In the genomic region with DNA sequence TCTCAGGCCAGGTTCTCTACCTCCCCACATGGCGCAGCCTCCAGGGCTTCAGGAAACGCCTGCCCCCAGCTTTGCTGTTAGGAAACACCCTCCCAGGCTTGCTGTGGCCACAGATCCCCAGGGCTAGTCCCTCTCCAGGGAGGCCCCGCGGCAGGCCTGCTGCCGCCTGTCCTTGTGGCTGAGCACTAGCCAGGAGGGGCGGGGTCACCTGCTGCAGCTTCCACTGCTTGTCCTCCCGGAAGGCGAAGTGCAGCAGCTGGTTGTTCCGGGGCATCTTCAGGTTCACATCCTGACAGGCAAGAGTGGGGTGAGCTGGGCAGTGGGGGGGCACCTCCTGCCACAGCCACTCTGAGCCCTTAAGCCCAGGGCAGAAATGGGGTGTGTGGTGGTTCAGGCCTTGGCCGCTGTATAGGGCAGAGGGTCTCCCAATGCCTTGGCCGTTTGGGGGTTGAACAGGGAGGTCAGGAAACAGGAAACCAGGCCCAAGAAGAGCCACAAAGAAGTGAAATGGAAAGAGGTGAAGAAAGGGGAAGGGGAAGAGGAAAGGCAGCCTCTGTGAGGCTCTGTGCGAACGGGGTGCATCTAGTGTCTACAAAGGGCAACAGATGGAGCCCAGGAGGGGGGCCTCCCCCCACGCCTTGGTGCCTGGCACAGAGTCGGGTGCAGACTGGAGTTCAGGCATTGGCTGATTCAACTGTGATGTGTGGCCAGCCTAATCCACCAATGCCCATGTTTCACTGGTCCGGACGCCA, we compare ENCODE assay signal across 1 cellular context.
TF ChIP-seq lines count a peak whose summit lies in the region.

No MANE protein-coding gene starts in this region.

TF ChIP-seq in HEK293, 187 proteins besides CTCF, POLR2A, EP300 and RAD21 (continued from another document):
- TF ChIP-seq ZNF10 (tag by site-specific recombination; IDR thresholded peaks at IDR 0.05): peak; percentile 75
- no peak for TF ChIP-seq ZNF146 (tag by site-specific recombination; IDR thresholded peaks at IDR 0.05)
- TF ChIP-seq, protein P1, sequence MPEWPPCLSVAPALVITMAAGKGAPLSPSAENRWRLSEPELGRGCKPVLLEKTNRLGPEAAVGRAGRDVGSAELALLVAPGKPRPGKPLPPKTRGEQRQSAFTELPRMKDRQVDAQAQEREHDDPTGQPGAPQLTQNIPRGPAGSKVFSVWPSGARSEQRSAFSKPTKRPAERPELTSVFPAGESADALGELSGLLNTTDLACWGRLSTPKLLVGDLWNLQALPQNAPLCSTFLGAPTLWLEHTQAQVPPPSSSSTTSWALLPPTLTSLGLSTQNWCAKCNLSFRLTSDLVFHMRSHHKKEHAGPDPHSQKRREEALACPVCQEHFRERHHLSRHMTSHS (tag by site-specific recombination; IDR thresholded peaks at IDR 0.05): no peak
- no peak for TF ChIP-seq ZNF416 (tag by site-specific recombination; IDR thresholded peaks at IDR 0.05)
- TF ChIP-seq OSR2 (tag by site-specific recombination; IDR thresholded peaks at IDR 0.05): no peak
- TF ChIP-seq, protein P2, sequence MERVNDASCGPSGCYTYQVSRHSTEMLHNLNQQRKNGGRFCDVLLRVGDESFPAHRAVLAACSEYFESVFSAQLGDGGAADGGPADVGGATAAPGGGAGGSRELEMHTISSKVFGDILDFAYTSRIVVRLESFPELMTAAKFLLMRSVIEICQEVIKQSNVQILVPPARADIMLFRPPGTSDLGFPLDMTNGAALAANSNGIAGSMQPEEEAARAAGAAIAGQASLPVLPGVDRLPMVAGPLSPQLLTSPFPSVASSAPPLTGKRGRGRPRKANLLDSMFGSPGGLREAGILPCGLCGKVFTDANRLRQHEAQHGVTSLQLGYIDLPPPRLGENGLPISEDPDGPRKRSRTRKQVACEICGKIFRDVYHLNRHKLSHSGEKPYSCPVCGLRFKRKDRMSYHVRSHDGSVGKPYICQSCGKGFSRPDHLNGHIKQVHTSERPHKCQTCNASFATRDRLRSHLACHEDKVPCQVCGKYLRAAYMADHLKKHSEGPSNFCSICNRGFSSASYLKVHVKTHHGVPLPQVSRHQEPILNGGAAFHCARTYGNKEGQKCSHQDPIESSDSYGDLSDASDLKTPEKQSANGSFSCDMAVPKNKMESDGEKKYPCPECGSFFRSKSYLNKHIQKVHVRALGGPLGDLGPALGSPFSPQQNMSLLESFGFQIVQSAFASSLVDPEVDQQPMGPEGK (tag by site-specific recombination; IDR thresholded peaks at IDR 0.05): no peak
- TF ChIP-seq ZNF76 (tag by site-specific recombination; IDR thresholded peaks at IDR 0.05; ENCODE audit: borderline replicate concordance, low read depth): no peak
- 0 out of 2 replicates have a peak, but pooled peaks have one; percentile 13 for TF ChIP-seq GLIS2 (tag by site-specific recombination; IDR thresholded peaks at IDR 0.05)
- no peak for TF ChIP-seq TCF7L2 (IDR thresholded peaks at IDR 0.05; ENCODE audit: borderline replicate concordance, low read depth, low read length)
- TF ChIP-seq ZNF239 (tag by site-specific recombination; IDR thresholded peaks at IDR 0.05): no peak
- TF ChIP-seq ZNF184 (tag by site-specific recombination; IDR thresholded peaks at IDR 0.05): no peak
- TF ChIP-seq ZNF37A (tag by site-specific recombination; IDR thresholded peaks at IDR 0.05): no peak
- TF ChIP-seq ZNF174 (tag by site-specific recombination; IDR thresholded peaks at IDR 0.05): no peak
- TF ChIP-seq ZNF701 (tag by site-specific recombination; IDR thresholded peaks at IDR 0.05): no peak
- TF ChIP-seq ZIC2 (tag by site-specific recombination; IDR thresholded peaks at IDR 0.05): peak; percentile 67
- TF ChIP-seq ZNF747 (tag by site-specific recombination; IDR thresholded peaks at IDR 0.05): no peak
- TF ChIP-seq SP2 (tag by site-specific recombination; IDR thresholded peaks at IDR 0.05): peak; percentile 46; the same call in 1 of the 2 replicates
- no peak for TF ChIP-seq IKZF3 (tag by site-specific recombination; IDR thresholded peaks at IDR 0.05)
